ENCODE assay signal across 26 cellular contexts in the genomic region with DNA sequence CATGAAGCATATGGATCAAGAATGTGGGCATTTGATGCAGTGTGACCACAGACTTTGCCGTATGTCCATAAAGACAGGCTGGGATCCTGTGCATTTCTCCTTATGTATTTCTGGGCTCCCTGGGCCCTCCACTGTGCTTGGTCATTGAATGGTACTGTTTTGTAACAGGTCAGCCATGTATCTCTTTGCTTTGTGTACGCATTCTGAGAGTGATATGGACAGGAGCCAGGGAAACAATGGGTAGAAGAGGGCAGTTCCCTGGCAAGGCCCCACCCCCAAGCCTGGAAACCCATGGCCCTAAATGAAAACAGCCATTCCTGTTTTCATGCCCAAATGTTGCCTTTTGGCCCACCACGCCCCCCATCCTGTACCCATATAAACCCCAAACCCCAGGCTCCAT.
"Had no signal": no experiment of that assay in that cellular context is flagged by ENCODE, and none has a peak within 500 bp of the region (broad histone marks: within the 10 kb centered on the region; RNA-seq: fewer than 3 reads in every experiment).

No MANE protein-coding gene starts in this region.

- H3K27ac ChIP-seq: esophagus muscularis mucosa, foreskin keratinocyte, gastroesophageal sphincter, heart left ventricle, hepatocyte, neutrophil, pancreas, right lobe of liver, suprapubic skin, thyroid gland, vagina had no signal

- DNase-seq: effector memory CD4-positive, alpha-beta T cell; foreskin keratinocyte; heart left ventricle; kidney; mesenchymal stem cell; mucosa of descending colon; naive B cell; pancreas; retina; right lobe of liver; stimulated activated CD4-positive, alpha-beta T cell treated with anti-CD3 and anti-CD28 coated beads, Interleukin-12 subunit alpha, Interleukin-12 subunit beta, amount 100 ng/mL, for 4 hours; stimulated activated CD4-positive, alpha-beta T cell treated with anti-CD3 and anti-CD28 coated beads, Interleukin-1b, Interleukin-23, amount 100 ng/mL, for 48 hours; stimulated activated CD4-positive, alpha-beta T cell treated with anti-CD3 and anti-CD28 coated beads, Interleukin-4, amount 100 ng/mL, for 1 hour; stimulated activated CD8-positive, alpha-beta memory T cell treated with anti-CD3 and anti-CD28 coated beads, Interleukin-4, amount 100 ng/mL, for 48 hours; stimulated activated naive CD4-positive, alpha-beta T cell; stimulated activated naive CD8-positive, alpha-beta T cell treated with anti-CD3 and anti-CD28 coated beads, Interleukin-15, amount 100 ng/mL, for 72 hours; thyroid gland; trophoblast cell had no signal

- H3K36me3 ChIP-seq: esophagus muscularis mucosa, gastroesophageal sphincter, heart left ventricle, neutrophil, pancreas, right lobe of liver, suprapubic skin, thyroid gland, vagina had no signal

- H3K9me3 ChIP-seq: esophagus muscularis mucosa, gastroesophageal sphincter, heart left ventricle, mucosa of descending colon, neutrophil, pancreas, right lobe of liver, suprapubic skin, thyroid gland, vagina had no signal

- H3K27me3 ChIP-seq: gastroesophageal sphincter, heart left ventricle, hepatocyte, pancreas, right lobe of liver, suprapubic skin, thyroid gland, vagina had no signal

- ATAC-seq: foreskin keratinocyte; gastroesophageal sphincter; left lobe of liver; mucosa of descending colon; natural killer cell treated with Interleukin-12 subunit alpha and Interleukin-12 subunit beta and Interleukin-15 and Interleukin-18, amount 100 ng/mL, for 72 hours; pancreas; right lobe of liver; stimulated activated naive CD8-positive, alpha-beta T cell treated with anti-CD3 and anti-CD28 coated beads, Interleukin-15, amount 100 ng/mL, for 72 hours had no signal

- H3K4me1 ChIP-seq: esophagus muscularis mucosa, foreskin keratinocyte, gastroesophageal sphincter, pancreas, right lobe of liver, suprapubic skin, thyroid gland, vagina had no signal

- H3K4me3 ChIP-seq: esophagus muscularis mucosa, gastroesophageal sphincter, heart left ventricle, hepatocyte, mucosa of descending colon, pancreas, right lobe of liver, suprapubic skin, thyroid gland, vagina had no signal
